In genomic region chr9:64016845-64017406, GRCh38 we compare ENCODE assay signal across 8 cellular contexts.
DNase-seq lines count a peak whose midpoint lies in the region; ATAC-seq and TF ChIP-seq lines count a peak whose summit lies in the region.
"Not testable (repeated sequence)": the region's sequence is repeated elsewhere in the genome, so short reads cannot be mapped to it uniquely, and the experiment has no call there.

No MANE protein-coding gene starts in this region.

- H3K36me3 Mint-ChIP-seq in activated naive CD4-positive, alpha-beta T cell treated with anti-CD3 and anti-CD28 coated beads for 36 hours (ENCODE audit: low read depth); effector memory CD8-positive, alpha-beta T cell (ENCODE audit: insufficient read depth); memory B cell: not testable (repeated sequence)

- not testable (repeated sequence) for H3K27me3 Mint-ChIP-seq in activated naive CD4-positive, alpha-beta T cell treated with anti-CD3 and anti-CD28 coated beads for 36 hours (ENCODE audit: low read depth); effector memory CD8-positive, alpha-beta T cell; memory B cell

- not testable (repeated sequence) for H3K4me1 Mint-ChIP-seq in activated naive CD4-positive, alpha-beta T cell treated with anti-CD3 and anti-CD28 coated beads for 36 hours (ENCODE audit: low read depth); effector memory CD8-positive, alpha-beta T cell (ENCODE audit: low read depth in 2 of 2); memory B cell

- H3K27ac ChIP-seq in 22Rv1 = peak overlapping the region; percentile 79

- H3K4me3 Mint-ChIP-seq in activated naive CD4-positive, alpha-beta T cell treated with anti-CD3 and anti-CD28 coated beads for 36 hours = peak overlapping the region; percentile 63
- H3K4me3 Mint-ChIP-seq in effector memory CD8-positive, alpha-beta T cell = peak overlapping the region in 1 of 2 donors; percentile 46
- H3K4me3 Mint-ChIP-seq in memory B cell = peak overlapping the region; percentile 44

- H3K9me3 Mint-ChIP-seq in activated naive CD4-positive, alpha-beta T cell treated with anti-CD3 and anti-CD28 coated beads for 36 hours; effector memory CD8-positive, alpha-beta T cell; memory B cell: not testable (repeated sequence)

- TF ChIP-seq CTCF in 22Rv1 (IDR thresholded peaks at IDR 0.05) = not testable (repeated sequence)

- DNase-seq in G401 (ENCODE audit: low spot score) (peak; percentile 1), HT1080 (ENCODE audit: low read depth) (peak; percentile 57)
- peak; percentile 15 for DNase-seq in activated CD4-positive, alpha-beta T cell treated with anti-CD3 and anti-CD28 coated beads for 48 hours
- DNase-seq in activated naive CD4-positive, alpha-beta T cell treated with anti-CD3 and anti-CD28 coated beads for 36 hours = peak; percentile 8
- DNase-seq in effector memory CD8-positive, alpha-beta T cell; memory B cell (ENCODE audit: low spot score in 2 of 2): not testable (repeated sequence)
- DNase-seq in stimulated activated CD4-positive, alpha-beta T cell treated with anti-CD3 and anti-CD28 coated beads, Interleukin-4, amount 100 ng/mL, for 1 hour = peak; percentile 20

- intact Hi-C loops in activated naive CD4-positive, alpha-beta T cell treated with anti-CD3 and anti-CD28 coated beads for 36 hours (cut with micrococcal nuclease) = not testable (repeated sequence)

- H3K27ac Mint-ChIP-seq in activated naive CD4-positive, alpha-beta T cell treated with anti-CD3 and anti-CD28 coated beads for 36 hours; effector memory CD8-positive, alpha-beta T cell; memory B cell: not testable (repeated sequence)

- in situ Hi-C loops in G401 (cut with HindIII; ENCODE audit: low sequenced_read_pairs) = not testable (repeated sequence)

- ATAC-seq in effector memory CD8-positive, alpha-beta T cell (replicated peaks) = peak; percentile 29
- peak; percentile 42 for ATAC-seq in memory B cell (ENCODE audit: low read depth)

- CTCF ChIA-PET in activated naive CD4-positive, alpha-beta T cell treated with anti-CD3 and anti-CD28 coated beads for 36 hours (lab: Charles Lee) = not testable (repeated sequence)
